Comparison of ENCODE assay signal across 1 cellular context in genomic region chr19:29680447-29680846, GRCh38.
TF ChIP-seq lines count a peak whose summit lies in the region.

No MANE protein-coding gene starts in this region.

TF ChIP-seq in GM12878, 131 proteins besides CTCF, POLR2A, EP300 and RAD21 (continued from another document and continues in another):
- TF ChIP-seq ZBTB33 (IDR thresholded peaks at IDR 0.05) (no peak), ESRRA (IDR thresholded peaks at IDR 0.05; ENCODE audit: low read length) (no peak), USF2 (IDR thresholded peaks at IDR 0.05; ENCODE audit: borderline replicate concordance, low read depth, low read length) (no peak), EZH2 (IDR thresholded peaks at IDR 0.05; ENCODE audit: borderline replicate concordance, control insufficient read depth, low read depth, low read length) (no peak), ZNF687 (IDR thresholded peaks at IDR 0.05) (peak; percentile 98), ZSCAN29 (IDR thresholded peaks at IDR 0.05) (no peak), FOXK2 (IDR thresholded peaks at IDR 0.05) (no peak), CREM (IDR thresholded peaks at IDR 0.05; ENCODE audit: low read depth) (0 out of 2 replicates have a peak, but pooled peaks have one; percentile 6), SREBF2 (IDR thresholded peaks at IDR 0.05; ENCODE audit: low read length) (no peak), POU2F2 (IDR thresholded peaks at IDR 0.05; ENCODE audit: borderline replicate concordance, low read depth, low read length) (no peak), BHLHE40 (IDR thresholded peaks at IDR 0.05; ENCODE audit: borderline replicate concordance in 1 of 2, low read depth in 2 of 2, low read length in 1 of 2) (peak; percentile 33 to 52; a peak in 3 of 4 replicates), SMARCA5 (IDR thresholded peaks at IDR 0.05) (no peak), ZBTB40 (IDR thresholded peaks at IDR 0.05; ENCODE audit: borderline replicate concordance) (peak; percentile 60; the same call in 1 of the 2 replicates), BCLAF1 (IDR thresholded peaks at IDR 0.05) (no peak), ZNF384 (IDR thresholded peaks at IDR 0.05; ENCODE audit: borderline replicate concordance, low read depth, low read length) (no peak), HDAC2 (IDR thresholded peaks at IDR 0.05) (no peak), REST (IDR thresholded peaks at IDR 0.05; ENCODE audit: low read depth, low read length) (no peak), EED (IDR thresholded peaks at IDR 0.05; ENCODE audit: low read depth) (peak; percentile 77), KDM1A (IDR thresholded peaks at IDR 0.05; ENCODE audit: borderline replicate concordance) (no peak), SREBF1 (IDR thresholded peaks at IDR 0.05; ENCODE audit: low read length) (no peak), SUPT20H (IDR thresholded peaks at IDR 0.05; ENCODE audit: borderline replicate concordance, control insufficient read depth, low read depth, low read length) (no peak), NFIC (IDR thresholded peaks at IDR 0.05; ENCODE audit: low read depth, low read length) (no peak), NKRF (conservative IDR thresholded peaks at IDR 0.05) (no peak), PKNOX1 (IDR thresholded peaks at IDR 0.05) (no peak), HDGF (IDR thresholded peaks at IDR 0.05) (peak; percentile 75; the same call in 1 of the 2 replicates), JUNB (IDR thresholded peaks at IDR 0.05) (no peak), ZNF622 (IDR thresholded peaks at IDR 0.05) (no peak), PAX8 (IDR thresholded peaks at IDR 0.05) (no peak), KAT2A (conservative IDR thresholded peaks at IDR 0.05; ENCODE audit: control insufficient read depth, low read depth, low read length) (no peak), CEBPZ (IDR thresholded peaks at IDR 0.05; ENCODE audit: low read depth, low read length) (no peak), HCFC1 (IDR thresholded peaks at IDR 0.05; ENCODE audit: low read length) (no peak)
